Comparison of ENCODE assay signal across 15 cellular contexts in genomic region chr3:101384426-101384825, GRCh38.
DNase-seq lines count a peak whose midpoint lies in the region; ATAC-seq lines count a peak whose summit lies in the region.
"Had no signal": no experiment of that assay in that cellular context is flagged by ENCODE, and none has a peak within 500 bp of the region (broad histone marks: within the 10 kb centered on the region; RNA-seq: fewer than 3 reads in every experiment).

No MANE protein-coding gene starts in this region.

- H3K9ac ChIP-seq in neuronal stem cell (ENCODE audit: low read depth, low read length, poor library complexity) = no peak overlapping the region

- peak overlapping the region; percentile 91 for H2AK5ac ChIP-seq in neuronal stem cell (ENCODE audit: low read depth, low read length)

- no peak overlapping the region for H4K8ac ChIP-seq in neuronal stem cell (ENCODE audit: low read depth, low read length)

- H3K4ac ChIP-seq in neuronal stem cell (ENCODE audit: low read length) = no peak overlapping the region

- H3K27me3 ChIP-seq in neuronal stem cell (ENCODE audit: control insufficient read depth in 3 of 3, insufficient read depth in 3 of 3, low read depth in 1 of 3, low read length in 3 of 3) = no peaks in the 10 kb centered on the region
- H3K27me3 ChIP-seq: BE2C had no signal

- H3K27ac ChIP-seq in neuronal stem cell (replicated peaks; ENCODE audit: low read length) = no peak overlapping the region
- H3K27ac ChIP-seq: C4-2B had no signal

- H3K36me3 Mint-ChIP-seq in T-helper 17 cell (ENCODE audit: low read depth) = no peaks in the 10 kb centered on the region

- peaks cover 13% of the 10 kb centered on the region for H3K79me1 ChIP-seq in neuronal stem cell (ENCODE audit: low read depth, low read length)

- H3K9me3 ChIP-seq in T-helper 17 cell (ENCODE audit: control insufficient read depth, low read length, poor library complexity, severe bottlenecking) = peaks cover 5% of the 10 kb centered on the region
- peaks cover 6 to 17% of the 10 kb centered on the region in 2 donors for H3K9me3 ChIP-seq in neuronal stem cell (replicated peaks in 1 of 2; ENCODE audit: control insufficient read depth in 2 of 2, insufficient read depth in 1 of 2, low read depth in 1 of 2, low read length in 2 of 2)
- H3K9me3 ChIP-seq: BE2C, HAP-1 had no signal

- no peak overlapping the region for H3K4me3 Mint-ChIP-seq in T-helper 17 cell
- H3K4me3 Mint-ChIP-seq: CD8-positive, alpha-beta T cell had no signal

- peaks cover 0 to 7% of the 10 kb centered on the region in 2 donors for H3K4me1 ChIP-seq in neuronal stem cell (ENCODE audit: control insufficient read depth in 2 of 2, insufficient read depth in 1 of 2, low read depth in 1 of 2, low read length in 2 of 2)
- H3K4me1 ChIP-seq: BE2C, HAP-1 had no signal

- no peak overlapping the region for H3K4me2 ChIP-seq in neuronal stem cell (ENCODE audit: insufficient read depth, low read length, poor library complexity, severe bottlenecking)

- WGBS in neuronal stem cell (ENCODE audit: extremely low coverage in 2 of 2, insufficient read length in 2 of 2, insufficient replicate concordance in 1 of 2), 2 donors = no CpG with 5 or more reads among the region's 10 CpGs

- H2BK5ac ChIP-seq in neuronal stem cell (ENCODE audit: low read length) = no peak overlapping the region

- H3K27me3 Mint-ChIP-seq in T-helper 17 cell = no peaks in the 10 kb centered on the region

- no peak overlapping the region for H2BK15ac ChIP-seq in neuronal stem cell (ENCODE audit: low read length)

- DNase-seq in Right ventricle myocardium inferior (ENCODE audit: missing footprints) = peak; percentile 25
- DNase-seq in Right ventricle myocardium superior = no peak
- DNase-seq in T-helper 17 cell = no peak
- DNase-seq in neuronal stem cell (ENCODE audit: low spot score) = no peak
- no peak for DNase-seq in AG20443 (ENCODE audit: low spot score)
- no peak for DNase-seq in amygdala (lab: John Stamatoyannopoulos, UW)
- no peak for DNase-seq in NCI-H187 treated with DMSO at 0.1 percent for 48 hours (lab: John Stamatoyannopoulos, UW)
- DNase-seq: BE2C; CD8-positive, alpha-beta T cell; COR-L47; DND-41; GDM1; GOT3 had no signal

- no peak overlapping the region for H3K23ac ChIP-seq in neuronal stem cell (ENCODE audit: low read depth, low read length, poor library complexity)

- H2BK120ac ChIP-seq in neuronal stem cell (ENCODE audit: low read depth, low read length) = no peak overlapping the region

- H3K4me3 ChIP-seq in neuronal stem cell (ENCODE audit: low read length in 2 of 2) = no peak overlapping the region
- H3K4me3 ChIP-seq: HAP-1 had no signal

- H3K27ac Mint-ChIP-seq in T-helper 17 cell = peak overlapping the region; percentile 66

- H3K14ac ChIP-seq in neuronal stem cell (ENCODE audit: low read length) = no peak overlapping the region

- no peak overlapping the region for H3K18ac ChIP-seq in neuronal stem cell (ENCODE audit: low read length)

- intact Hi-C loops in Right ventricle myocardium inferior (cut with DNase I) (loop anchor here (10.0 kb wide), 1 partner anchor 310 kb away; no protein-coding TSS in a partner anchor), Right ventricle myocardium superior (cut with DNase I) (loop anchor here (10.0 kb wide), 1 partner anchor 150 kb away; no protein-coding TSS in a partner anchor)

- no peak overlapping the region for H2BK12ac ChIP-seq in neuronal stem cell (ENCODE audit: low read length)

- H3K4me1 Mint-ChIP-seq in T-helper 17 cell = peaks cover 39% of the 10 kb centered on the region

- H4K91ac ChIP-seq in neuronal stem cell (ENCODE audit: low read depth, low read length, poor library complexity) = no peak overlapping the region

- ATAC-seq in Right ventricle myocardium inferior (no peak), Right ventricle myocardium superior (ENCODE audit: poor library complexity) (no peak), T-helper 17 cell (no peak)
- ATAC-seq: CD8-positive, alpha-beta T cell had no signal

- no peak overlapping the region for H2AFZ ChIP-seq in neuronal stem cell (ENCODE audit: low read length)

- H3K36me3 ChIP-seq in neuronal stem cell (replicated peaks in 1 of 2; ENCODE audit: control insufficient read depth in 2 of 2, insufficient read depth in 2 of 2, low read length in 2 of 2) = no peaks in the 10 kb centered on the region
- H3K36me3 ChIP-seq: BE2C, HAP-1 had no signal
